In genomic region chr12:124381454-124382207, GRCh38 we compare ENCODE assay signal across 8 cellular contexts.
DNase-seq lines count a peak whose midpoint lies in the region; ATAC-seq, FAIRE-seq and TF ChIP-seq lines count a peak whose summit lies in the region.

No MANE protein-coding gene starts in this region.

- intact Hi-C loops in kidney (cut with DNase I), result no loop called here

- H3K27ac ChIP-seq in kidney (ENCODE audit: low read depth in 2 of 2, low read length in 2 of 2), result peak overlapping the region; percentile 66 to 95
- H3K27ac ChIP-seq in stomach smooth muscle (ENCODE audit: low read length), result peak overlapping the region; percentile 92

- H3K27me3 ChIP-seq in stomach smooth muscle (ENCODE audit: control insufficient read depth in 1 of 2, insufficient read depth in 2 of 2, low read length in 2 of 2), result no peaks in the 10 kb centered on the region

- TF ChIP-seq CTCF in kidney (IDR thresholded peaks at IDR 0.05; ENCODE audit: borderline replicate concordance, extremely low read depth, insufficient read depth), result no peak

- H3K4me3 ChIP-seq in kidney (ENCODE audit: low read length in 2 of 2) (peak overlapping the region in 1 of 2 donors; percentile 0), stomach smooth muscle (ENCODE audit: low read length in 2 of 2) (peak overlapping the region in 1 of 2 donors; percentile 49)

- in situ Hi-C loops in T47D (cut with HindIII; ENCODE audit: low pct_unique_long_range_greater_than_20kb, low sequenced_read_pairs), result no loop called here

- H3K36me3 ChIP-seq in kidney (ENCODE audit: control insufficient read depth in 1 of 2, insufficient read depth in 2 of 2, low read length in 2 of 2) (peaks cover 17 to 30% of the 10 kb centered on the region in 2 donors), stomach smooth muscle (ENCODE audit: control insufficient read depth in 2 of 2, insufficient read depth in 2 of 2, low read length in 2 of 2) (peaks cover 29 to 38% of the 10 kb centered on the region in 2 donors)

- H3K9ac ChIP-seq in kidney (ENCODE audit: low read length in 2 of 2) (peak overlapping the region in 1 of 2 donors; percentile 49), stomach smooth muscle (ENCODE audit: low read length in 2 of 2) (peak overlapping the region; percentile 56 to 60)

- no peaks in the 10 kb centered on the region for H3K9me3 ChIP-seq in kidney (ENCODE audit: control insufficient read depth in 1 of 2, low read length in 2 of 2)
- H3K9me3 ChIP-seq in stomach smooth muscle (ENCODE audit: control insufficient read depth in 2 of 2, low read length in 2 of 2), result no peaks in the 10 kb centered on the region

- peak; percentile 58 for DNase-seq in HPDE6-E6E7 (ENCODE audit: extremely low spot score)
- DNase-seq in T47D (ENCODE audit: low read depth in 1 of 2, low spot score in 1 of 2), result peak; percentile 65 to 76
- peak; percentile 98 for DNase-seq in kidney
- no peak for DNase-seq in activated CD4-positive, CD25-positive, alpha-beta regulatory T cell (lab: John Stamatoyannopoulos, UW)
- DNase-seq in NCI-H82 treated with DMSO at 0.1 percent for 48 hours (lab: John Stamatoyannopoulos, UW; ENCODE audit: unreplicated experiment), result no peak

- H3K4me1 ChIP-seq in kidney (ENCODE audit: control insufficient read depth in 1 of 2, insufficient read depth in 1 of 2, low read depth in 1 of 2, low read length in 2 of 2), result peaks cover 23 to 41% of the 10 kb centered on the region in 2 donors
- peaks cover 60% of the 10 kb centered on the region for H3K4me1 ChIP-seq in stomach smooth muscle (ENCODE audit: control insufficient read depth, insufficient read depth, low read length)

- peak; percentile 35 for FAIRE-seq in kidney (lab: Jason Lieb, UNC)

- no peak for ATAC-seq in HG03175 (IDR thresholded peaks at IDR 0.05; ENCODE audit: unreplicated experiment)
- no peak for ATAC-seq in GM19463 (IDR thresholded peaks at IDR 0.05; ENCODE audit: unreplicated experiment)

Comparison
In these comparisons a context has a peak if more than half of its experiments do, and no peak if none do; other contexts are left out.
1. DNase-seq: peak in HPDE6-E6E7 (single experiment), T47D (2 of 2) and kidney (single experiment); none in activated CD4-positive, CD25-positive, alpha-beta regulatory T cell (0 of 4) and NCI-H82 treated with DMSO at 0.1 percent for 48 hours (single experiment).